Comparison of ENCODE assay signal across 7 cellular contexts in genomic region chr9:42018214-42018922, GRCh38.
DNase-seq lines count a peak whose midpoint lies in the region; TF ChIP-seq lines count a peak whose summit lies in the region.
"Not testable (repeated sequence)": the region's sequence is repeated elsewhere in the genome, so short reads cannot be mapped to it uniquely, and the experiment has no call there.

No MANE protein-coding gene starts in this region.

- not testable (repeated sequence) for H3K36me3 ChIP-seq in MG63

- H3K9me3 ChIP-seq in MG63, result not testable (repeated sequence)

- not testable (repeated sequence) for H3K4me3 ChIP-seq in MG63; cardiac fibroblast (replicated peaks in 1 of 2; ENCODE audit: low read depth in 2 of 2, low read length in 2 of 2); fibroblast of mammary gland (ENCODE audit: control insufficient read depth, low read depth, low read length)

- TF ChIP-seq CTCF in cardiac fibroblast (IDR thresholded peaks at IDR 0.05; ENCODE audit: low read depth, low read length); fibroblast of mammary gland (conservative IDR thresholded peaks at IDR 0.05; ENCODE audit: control insufficient read depth, insufficient read depth, low read depth, low read length): not testable (repeated sequence)

- peak; percentile 40 for DNase-seq in ELR (ENCODE audit: low read depth)
- peak; percentile 63 for DNase-seq in MG63
- peak; percentile 44 for DNase-seq in activated effector memory CD4-positive, alpha-beta T cell treated with anti-CD3 and anti-CD28 coated beads, Interleukin-2, amount 50 U/mL, for 16 hours
- peak; percentile 7 to 55 for DNase-seq in cardiac fibroblast (ENCODE audit: low read depth in 2 of 2)
- DNase-seq in fibroblast of mammary gland (ENCODE audit: low read depth), result peak; percentile 46
- DNase-seq in kidney tubule cell (ENCODE audit: low spot score), result peak; percentile 39
- DNase-seq in renal cortical epithelial cell (ENCODE audit: low read depth), result peak; percentile 0

- not testable (repeated sequence) for H3K27me3 ChIP-seq in MG63

Comparison
In these comparisons a context has a peak if more than half of its experiments do, and no peak if none do; other contexts are left out.
1. DNase-seq: peak in every context shown above with its lines; median percentile 63 in MG63; 46 in fibroblast of mammary gland; 44 in activated effector memory CD4-positive, alpha-beta T cell treated with anti-CD3 and anti-CD28 coated beads, Interleukin-2, amount 50 U/mL, for 16 hours; 40 in ELR; 39 in kidney tubule cell; 31 in cardiac fibroblast; 0 in renal cortical epithelial cell.